In genomic region chr13:52832268-52832667, GRCh38 we compare ENCODE assay signal across 1 cellular context.
TF ChIP-seq lines count a peak whose summit lies in the region.

No MANE protein-coding gene starts in this region.

TF ChIP-seq in GM23338, 12 proteins besides CTCF, POLR2A, EP300 and RAD21 (continued from another document):
- TF ChIP-seq ZNF462 (CRISPR knock-in tag; IDR thresholded peaks at IDR 0.05): no peak
